In genomic region chr2:196798980-196799379, GRCh38 we compare ENCODE assay signal across 7 cellular contexts. TPM values are rescaled to one million over a fixed set of nuclear protein-coding genes. Genes with fewer than 3 reads are reported as not detected.
DNase-seq lines count a peak whose midpoint lies in the region; ATAC-seq, FAIRE-seq and TF ChIP-seq lines count a peak whose summit lies in the region.

No MANE protein-coding gene starts in this region.

- no peaks in the 10 kb centered on the region for H3K27me3 ChIP-seq in HL-60 (ENCODE audit: insufficient read depth, poor library complexity, severe bottlenecking)
- H3K27me3 ChIP-seq in mesenchymal stem cell (ENCODE audit: control insufficient read depth in 1 of 2, insufficient read depth in 1 of 2, low read length in 2 of 2) = no peaks in the 10 kb centered on the region

- intact Hi-C loops in MCF 10A (cut with micrococcal nuclease) = loop anchor here (10.0 kb wide), 1 partner anchor 126 kb away; the partner anchor contains the start of gene PGAP1

- peaks cover 15% of the 10 kb centered on the region for H3K79me1 ChIP-seq in mesenchymal stem cell (replicated peaks; ENCODE audit: low read length, poor library complexity, severe bottlenecking)

- peak overlapping the region in 1 of 2 experiments; percentile 17 for H3K4ac ChIP-seq in mesenchymal stem cell (ENCODE audit: low read depth in 1 of 2, low read length in 2 of 2)

- peaks cover 36% of the 10 kb centered on the region for H3K4me1 Mint-ChIP-seq in MCF 10A (ENCODE audit: insufficient read depth, unreplicated experiment)

- peak overlapping the region in 1 of 2 experiments; percentile 77 for H3K18ac ChIP-seq in mesenchymal stem cell (ENCODE audit: low read depth in 1 of 2, low read length in 2 of 2)

- H4K8ac ChIP-seq in mesenchymal stem cell (ENCODE audit: low read length) = no peak overlapping the region

- WGBS in mesenchymal stem cell = 6% methylated on average over 5 of the region's 10 CpGs

- no peak overlapping the region for H2BK120ac ChIP-seq in mesenchymal stem cell (ENCODE audit: low read depth, low read length)

- H3K36me3 Mint-ChIP-seq in MCF 10A (ENCODE audit: insufficient read depth, unreplicated experiment) = peaks cover 30% of the 10 kb centered on the region

- H2BK12ac ChIP-seq in mesenchymal stem cell (ENCODE audit: low read length in 2 of 2) = no peak overlapping the region

- H3K4me1 ChIP-seq in mesenchymal stem cell (ENCODE audit: control insufficient read depth, insufficient read depth, low read depth, low read length) = peaks cover 2% of the 10 kb centered on the region

- H3K4me3 ChIP-seq in HL-60 (replicated peaks; ENCODE audit: insufficient read depth, low read length) (peak overlapping the region; percentile 70), mesenchymal stem cell (ENCODE audit: insufficient read depth in 1 of 2, low read depth in 1 of 2, low read length in 2 of 2) (peak overlapping the region; percentile 75 to 90)

- peak overlapping the region; percentile 94 for H3K27ac Mint-ChIP-seq in MCF 10A (ENCODE audit: low read depth, unreplicated experiment)

- no peaks in the 10 kb centered on the region for H3K9me3 Mint-ChIP-seq in MCF 10A (ENCODE audit: unreplicated experiment)

- peak overlapping the region; percentile 97 for H3K9ac ChIP-seq in mesenchymal stem cell (ENCODE audit: low read length)

- H3K4me3 Mint-ChIP-seq in MCF 10A (ENCODE audit: unreplicated experiment) = peak overlapping the region; percentile 89

- H3K9me3 ChIP-seq in mesenchymal stem cell (ENCODE audit: control insufficient read depth, low read length) = no peaks in the 10 kb centered on the region

- H4K91ac ChIP-seq in mesenchymal stem cell (ENCODE audit: low read length) = no peak overlapping the region

- H2BK15ac ChIP-seq in mesenchymal stem cell (ENCODE audit: low read depth, poor library complexity, severe bottlenecking) = no peak overlapping the region

- DNase-seq in HL-60 (ENCODE audit: low read depth in 1 of 2, low spot score in 1 of 2) (peak in 1 of 2 experiments; percentile 1), MCF 10A (ENCODE audit: unreplicated experiment) (peak; percentile 14), mesenchymal stem cell (no peak), GM19239 (ENCODE audit: insufficient read length, low spot score) (no peak)

- TF ChIP-seq CTCF in HL-60 (IDR thresholded peaks at IDR 0.05; ENCODE audit: insufficient read depth, low read length) (no peak), MCF 10A (IDR thresholded peaks at IDR 0.05; ENCODE audit: unreplicated experiment) (no peak)

- TSS peak; percentile 72 for BruUV-seq in MCF 10A (replicated peaks; lab: Mats Ljungman, UMichigan)

- H3K27me3 Mint-ChIP-seq in MCF 10A (ENCODE audit: insufficient read depth, unreplicated experiment) = no peaks in the 10 kb centered on the region

- H3K23ac ChIP-seq in mesenchymal stem cell (ENCODE audit: low read length in 2 of 2) = no peak overlapping the region

- POLR2A ChIA-PET in MCF 10A (lab: Yijun Ruan, JAX) = interaction anchor here (0.7 to 1.8 kb wide), 24 partner anchors 8 to 1137 kb away, joined by 3 to 16 read pairs (median 4); partner anchors contain the start of genes C2orf66, HSPD1, HSPE1 and PGAP1

- peak overlapping the region; percentile 62 for H3K4me2 ChIP-seq in mesenchymal stem cell (ENCODE audit: low read length, poor library complexity, severe bottlenecking)

- peak overlapping the region; percentile 74 for H2AFZ ChIP-seq in mesenchymal stem cell (ENCODE audit: low read depth, low read length)

- ATAC-seq in GM18909 (IDR thresholded peaks at IDR 0.05; ENCODE audit: poor library complexity, unreplicated experiment) = peak; percentile 5
- no peak for ATAC-seq in HG03457 (IDR thresholded peaks at IDR 0.05; ENCODE audit: unreplicated experiment)
- ATAC-seq in HG03095 (IDR thresholded peaks at IDR 0.05; ENCODE audit: unreplicated experiment) = no peak

- CTCF ChIA-PET in MCF 10A (lab: Yijun Ruan, JAX) = interaction anchor here (0.5 to 1.6 kb wide), 9 partner anchors 14 to 1328 kb away, joined by 3 to 6 read pairs (median 3); partner anchors contain the start of gene DNAH7

- peaks cover 7 to 33% of the 10 kb centered on the region in 2 experiments for H3K36me3 ChIP-seq in mesenchymal stem cell (ENCODE audit: control insufficient read depth in 1 of 2, insufficient read depth in 2 of 2, low read depth in 1 of 2, low read length in 2 of 2)

- no peak for FAIRE-seq in GM19239 (lab: Jason Lieb, UNC)

- H2BK5ac ChIP-seq in mesenchymal stem cell (ENCODE audit: low read depth, low read length, poor library complexity, severe bottlenecking) = no peak overlapping the region

- H3K14ac ChIP-seq in mesenchymal stem cell (ENCODE audit: low read length in 2 of 2) = no peak overlapping the region

- H2AK5ac ChIP-seq in mesenchymal stem cell (ENCODE audit: low read length, severe bottlenecking) = no peak overlapping the region

- H3K27ac ChIP-seq in HL-60 (replicated peaks) (peak overlapping the region; percentile 58), mesenchymal stem cell (ENCODE audit: low read length, poor library complexity, severe bottlenecking) (no peak overlapping the region)

RNA-seq across cellular contexts. Expression of gene GTF3C3, which starts 0.5 kb away (rescaled TPM):
- total RNA-seq in MCF 10A (2022) = 37.2 and 59.3 TPM in 2 replicates
- polyA plus RNA-seq in mesenchymal stem cell (2013, experiment 1 of 2) = 14.5 TPM
- polyA plus RNA-seq in mesenchymal stem cell (2013, experiment 2 of 2) = 14.1 TPM

RNA-seq across cellular contexts. Expression of gene C2orf66, which starts 10.2 kb away (rescaled TPM):
- 0.61 and 0.98 TPM in 2 replicates for total RNA-seq in MCF 10A (2022)
- polyA plus RNA-seq in mesenchymal stem cell (2013, experiment 1 of 2) = 0.04 TPM
- not detected for polyA plus RNA-seq in mesenchymal stem cell (2013, experiment 2 of 2)
